ENCODE assay signal across 8 cellular contexts in the genomic region with DNA sequence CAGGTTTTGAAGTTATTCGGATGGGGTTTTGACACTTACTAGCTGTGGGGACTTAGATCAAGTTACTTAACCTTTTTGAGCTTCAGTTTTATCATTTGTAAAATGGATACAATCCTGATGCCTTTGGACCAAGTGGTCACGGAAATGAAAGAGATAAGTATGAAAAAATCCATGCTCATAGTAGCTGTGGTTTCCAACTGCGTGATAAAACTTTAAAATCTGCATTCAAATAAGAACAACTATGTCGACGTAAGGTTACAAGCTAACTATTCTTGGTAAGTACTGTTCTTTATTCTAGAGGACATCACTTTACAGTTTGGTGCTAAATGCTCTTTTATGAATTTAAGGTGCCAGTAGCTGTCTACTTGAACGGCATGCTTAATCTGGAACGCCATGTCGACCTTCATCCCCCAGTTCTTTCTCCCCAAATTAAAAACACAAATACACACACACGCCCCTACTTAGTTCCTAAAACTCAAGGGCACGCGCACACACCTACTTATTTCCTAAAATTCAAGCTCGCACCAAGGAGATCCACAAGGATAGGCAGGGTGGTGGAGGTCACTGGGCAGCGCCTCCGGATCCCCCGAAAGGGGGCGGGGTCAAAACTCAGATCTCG. TPM values are rescaled to one million over a fixed set of nuclear protein-coding genes. Genes with fewer than 3 reads are reported as not detected.
DNase-seq lines count a peak whose midpoint lies in the region; ATAC-seq, FAIRE-seq and TF ChIP-seq lines count a peak whose summit lies in the region.

No MANE protein-coding gene starts in this region.

- peak overlapping the region; percentile 96 for H3K9ac ChIP-seq in endothelial cell of umbilical vein (replicated peaks; ENCODE audit: extremely low read depth, insufficient read depth, low read length)

- intact Hi-C loops in CD8-positive, alpha-beta T cell (cut with DNase I, micrococcal nuclease): loop anchor here (1.0 to 10.0 kb wide), 10 partner anchors 22 to 1114 kb away; a partner anchor contains a TSS
- intact Hi-C loops in endothelial cell of umbilical vein (cut with micrococcal nuclease): loop anchor here (5.0 kb wide), 2 partner anchors 81 to 156 kb away; no protein-coding TSS in a partner anchor

- H3K4me3 ChIP-seq in CD8-positive, alpha-beta T cell (ENCODE audit: low read depth, low read length): peak overlapping the region; percentile 67
- peak overlapping the region; percentile 37 to 95 (median 78) for H3K4me3 ChIP-seq in endothelial cell of umbilical vein (replicated peaks in 1 of 3; ENCODE audit: insufficient read depth in 1 of 3, low read depth in 1 of 3, low read length in 3 of 3)
- H3K4me3 ChIP-seq in neutrophil (ENCODE audit: low read depth in 1 of 2, low read length in 1 of 2): peak overlapping the region; percentile 90 to 96

- H3K4me3 Mint-ChIP-seq in CD8-positive, alpha-beta T cell: peak overlapping the region; percentile 92

- no peaks in the 10 kb centered on the region for H3K27me3 Mint-ChIP-seq in CD8-positive, alpha-beta T cell (ENCODE audit: low read depth)

- H3K79me2 ChIP-seq in endothelial cell of umbilical vein (ENCODE audit: control insufficient read depth, insufficient read depth, low read length): peaks cover 38% of the 10 kb centered on the region

- no peaks in the 10 kb centered on the region for H3K9me1 ChIP-seq in endothelial cell of umbilical vein (replicated peaks; ENCODE audit: control insufficient read depth, extremely low read depth, insufficient read depth, low read length)

- DNase-seq in CD8-positive, alpha-beta T cell: no peak
- DNase-seq in OCI-M1 (lab: John Stamatoyannopoulos, UW): peak; percentile 74
- no peak for DNase-seq in endothelial cell of umbilical vein (ENCODE audit: low read depth, low spot score)
- no peak for DNase-seq in NK-92 treated with Interleukin-12 subunit alpha and Interleukin-12 subunit beta, amount 100 ng/mL, for 24 hours (lab: John Stamatoyannopoulos, UW)

- no peak for TF ChIP-seq CTCF in CD8-positive, alpha-beta T cell (IDR thresholded peaks at IDR 0.05)
- no peak for TF ChIP-seq CTCF in endothelial cell of umbilical vein (IDR thresholded peaks at IDR 0.05; ENCODE audit: extremely low read depth in 1 of 2, insufficient read depth in 1 of 2, low read depth in 1 of 2, low read length in 2 of 2)
- TF ChIP-seq CTCF in neutrophil (IDR thresholded peaks at IDR 0.05): no peak

- no peaks in the 10 kb centered on the region for H3K27me3 ChIP-seq in CD8-positive, alpha-beta T cell (ENCODE audit: insufficient read depth, low read length)
- H3K27me3 ChIP-seq in endothelial cell of umbilical vein (ENCODE audit: control insufficient read depth in 2 of 2, insufficient read depth in 2 of 2, low read length in 2 of 2): no peaks in the 10 kb centered on the region
- no peaks in the 10 kb centered on the region for H3K27me3 ChIP-seq in neutrophil

- H3K36me3 Mint-ChIP-seq in CD8-positive, alpha-beta T cell: peaks cover 25% of the 10 kb centered on the region

- BruUV-seq in endothelial cell of umbilical vein (replicated peaks; lab: Mats Ljungman, UMichigan): TSS peak; percentile 57

- no peak for TF ChIP-seq POLR2A in endothelial cell of umbilical vein (IDR thresholded peaks at IDR 0.05; ENCODE audit: low read depth, low read length)

- H3K9me3 ChIP-seq in CD8-positive, alpha-beta T cell (ENCODE audit: low read length): no peaks in the 10 kb centered on the region
- no peaks in the 10 kb centered on the region for H3K9me3 ChIP-seq in endothelial cell of umbilical vein (replicated peaks; ENCODE audit: control insufficient read depth, insufficient read depth, low read length)
- H3K9me3 ChIP-seq in neutrophil: no peaks in the 10 kb centered on the region

- no peak for FAIRE-seq in endothelial cell of umbilical vein (lab: Jason Lieb, UNC)

- H2AFZ ChIP-seq in endothelial cell of umbilical vein (ENCODE audit: low read depth, low read length): peak overlapping the region; percentile 42

- H3K9me3 Mint-ChIP-seq in CD8-positive, alpha-beta T cell: peaks cover 2% of the 10 kb centered on the region

- no peaks in the 10 kb centered on the region for H4K20me1 ChIP-seq in endothelial cell of umbilical vein (replicated peaks; ENCODE audit: control insufficient read depth, extremely low read depth, insufficient read depth, low read length)

- H3K4me2 ChIP-seq in endothelial cell of umbilical vein (ENCODE audit: insufficient read depth, low read length): peak overlapping the region; percentile 84

- H3K27ac ChIP-seq in CD8-positive, alpha-beta T cell (ENCODE audit: low read depth, low read length): peak overlapping the region; percentile 92
- H3K27ac ChIP-seq in endothelial cell of umbilical vein (ENCODE audit: insufficient read depth, low read depth, low read length) (no peak overlapping the region), neutrophil (peak overlapping the region; percentile 98)

- no peak for ATAC-seq in CD8-positive, alpha-beta T cell
- ATAC-seq in GM18511 (IDR thresholded peaks at IDR 0.05; ENCODE audit: unreplicated experiment): no peak
- no peak for ATAC-seq in esophagus mucosa
- ATAC-seq in HG03280 (IDR thresholded peaks at IDR 0.05; ENCODE audit: unreplicated experiment): no peak

- POLR2A ChIA-PET in CD8-positive, alpha-beta T cell (lab: Charles Lee): interaction anchor here (0.6 to 6.2 kb wide), 21 partner anchors 9 to 289 kb away, joined by 3 to 56 read pairs (median 8); a partner anchor contains a TSS
- POLR2A ChIA-PET in endothelial cell of umbilical vein (lab: Charles Lee): interaction anchor here (0.6 to 2.0 kb wide), 11 partner anchors 9 to 160 kb away, joined by 3 to 14 read pairs (median 4); a partner anchor contains a TSS

- dilution Hi-C loops in endothelial cell of umbilical vein (cut with MboI; ENCODE audit: extremely low pct_ligation_motif_present, low sequenced_read_pairs): no loop called here

- H3K36me3 ChIP-seq in CD8-positive, alpha-beta T cell (ENCODE audit: insufficient read depth, low read length): no peaks in the 10 kb centered on the region
- H3K36me3 ChIP-seq in endothelial cell of umbilical vein (ENCODE audit: control insufficient read depth in 2 of 2, extremely low read depth in 1 of 2, insufficient read depth in 2 of 2, low read length in 2 of 2) (no peaks in the 10 kb centered on the region), neutrophil (peaks cover 11% of the 10 kb centered on the region)

- H3K27ac Mint-ChIP-seq in CD8-positive, alpha-beta T cell: peak overlapping the region; percentile 96

- CTCF ChIA-PET in CD8-positive, alpha-beta T cell (lab: Charles Lee): interaction anchor here (0.5 to 2.5 kb wide), 10 partner anchors 10 to 1693 kb away, joined by 3 to 7 read pairs (median 4); a partner anchor contains a TSS
- CTCF ChIA-PET in endothelial cell of umbilical vein (lab: Charles Lee): interaction anchor here (0.7 to 2.7 kb wide), 18 partner anchors 10 to 261 kb away, joined by 3 to 18 read pairs (median 4); a partner anchor contains a TSS

- H3K4me1 ChIP-seq in CD8-positive, alpha-beta T cell (ENCODE audit: insufficient read depth, low read length): peaks cover 25% of the 10 kb centered on the region
- H3K4me1 ChIP-seq in endothelial cell of umbilical vein (ENCODE audit: control insufficient read depth, extremely low read depth, insufficient read depth, low read length) (peaks cover 19% of the 10 kb centered on the region), neutrophil (ENCODE audit: control insufficient read depth in 1 of 2, insufficient read depth in 1 of 2, low read depth in 1 of 2, low read length in 1 of 2) (peaks cover 46% of the 10 kb centered on the region in 2 experiments)

- H3K4me1 Mint-ChIP-seq in CD8-positive, alpha-beta T cell (ENCODE audit: low read depth): peaks cover 53% of the 10 kb centered on the region

TF ChIP-seq in endothelial cell of umbilical vein, 7 proteins besides CTCF, POLR2A, EP300 and RAD21:
- TF ChIP-seq POLR2AphosphoS5 (IDR thresholded peaks at IDR 0.05; ENCODE audit: insufficient read depth, low read depth, low read length): no peak
- TF ChIP-seq GATA2 (IDR thresholded peaks at IDR 0.05; ENCODE audit: insufficient read depth, insufficient read length, low read depth, low read length): no peak
- TF ChIP-seq EZH2 (IDR thresholded peaks at IDR 0.05; ENCODE audit: borderline replicate concordance, low read depth, low read length, severe bottlenecking): no peak
- no peak for TF ChIP-seq JUN (IDR thresholded peaks at IDR 0.05; ENCODE audit: borderline replicate concordance, insufficient read depth, insufficient read length, low read depth)
- TF ChIP-seq FOS (IDR thresholded peaks at IDR 0.05; ENCODE audit: borderline replicate concordance, insufficient read depth, low read length): no peak
- TF ChIP-seq MYC (IDR thresholded peaks at IDR 0.05; ENCODE audit: low read depth, low read length): no peak
- TF ChIP-seq, protein P1, sequence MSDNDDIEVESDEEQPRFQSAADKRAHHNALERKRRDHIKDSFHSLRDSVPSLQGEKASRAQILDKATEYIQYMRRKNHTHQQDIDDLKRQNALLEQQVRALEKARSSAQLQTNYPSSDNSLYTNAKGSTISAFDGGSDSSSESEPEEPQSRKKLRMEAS (IDR thresholded peaks at IDR 0.05; ENCODE audit: insufficient read depth, insufficient read length): no peak

RNA-seq across cellular contexts. Expression of a gene that starts 0.5 kb away (rescaled TPM):
- total RNA-seq in CD8-positive, alpha-beta T cell: 10 to 100 TPM; 31.3 to 31.6 TPM
- total RNA-seq in endothelial cell of umbilical vein (44.0 and 51.1 TPM in 2 replicates), esophagus mucosa (40.8 TPM)
- 81.7 and 91.7 TPM in 2 replicates for polyA plus RNA-seq in endothelial cell of umbilical vein
- 50.5 and 55.2 TPM in 2 replicates for polyA plus RNA-seq in endothelial cell of umbilical vein (2011; cell fraction: cytosol; rRNA removed)
- polyA plus RNA-seq in endothelial cell of umbilical vein (2011; cell fraction: nucleus; rRNA removed): 72.1 and 73.5 TPM in 2 replicates
- polyA plus RNA-seq in endothelial cell of umbilical vein (2012): 20.6 and 29.0 TPM in 2 replicates
- 51.9 and 58.8 TPM in 2 replicates for polyA minus RNA-seq in endothelial cell of umbilical vein
- 48.7 TPM for polyA minus RNA-seq in endothelial cell of umbilical vein (2011; cell fraction: cytosol; rRNA and poly(A)+ RNA removed)
- 38.7 and 48.5 TPM in 2 replicates for polyA minus RNA-seq in endothelial cell of umbilical vein (2011; cell fraction: nucleus; rRNA and poly(A)+ RNA removed)

RNA-seq across cellular contexts. Expression of a gene that starts 25.5 kb away (rescaled TPM):
- total RNA-seq in CD8-positive, alpha-beta T cell: under 1 TPM; 0.64 to 0.68 TPM
- 0.14 and 0.15 TPM in 2 replicates for total RNA-seq in endothelial cell of umbilical vein
- 0.08 and 0.14 TPM in 2 replicates for polyA plus RNA-seq in endothelial cell of umbilical vein
- 0.08 and 0.13 TPM in 2 replicates for polyA plus RNA-seq in endothelial cell of umbilical vein (2011; cell fraction: cytosol; rRNA removed)
- polyA plus RNA-seq in endothelial cell of umbilical vein (2011; cell fraction: nucleus; rRNA removed): 0.18 and 0.21 TPM in 2 replicates
- 0.09 and 0.29 TPM in 2 replicates for polyA plus RNA-seq in endothelial cell of umbilical vein (2012)
- 0.21 and 0.63 TPM in 2 replicates for polyA minus RNA-seq in endothelial cell of umbilical vein
- polyA minus RNA-seq in endothelial cell of umbilical vein (2011; cell fraction: cytosol; rRNA and poly(A)+ RNA removed): 0.31 TPM
- polyA minus RNA-seq in endothelial cell of umbilical vein (2011; cell fraction: nucleus; rRNA and poly(A)+ RNA removed): 0.05 and 0.29 TPM in 2 replicates
- total RNA-seq in esophagus mucosa: 2.2 TPM
